1 cellular context compared by ENCODE assay signal in the genomic region with DNA sequence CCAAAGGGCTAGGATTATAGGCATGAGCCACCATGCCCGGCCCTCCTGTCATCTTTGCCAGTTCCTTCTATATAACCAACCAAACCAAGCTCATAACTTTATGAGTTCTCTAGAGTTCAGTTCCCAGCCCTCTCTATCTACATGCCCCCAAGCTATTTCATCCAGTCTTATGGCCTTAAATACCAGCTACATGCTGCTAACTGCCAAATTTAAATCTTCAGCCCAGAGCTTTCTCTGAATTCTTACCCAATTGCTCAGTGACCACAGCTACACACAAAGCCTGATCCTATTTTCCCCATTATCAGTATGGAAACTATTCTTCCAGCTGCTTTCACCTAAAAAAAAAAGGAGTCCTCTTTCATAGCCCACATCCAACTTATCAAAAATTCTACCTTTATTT.
TF ChIP-seq lines count a peak whose summit lies in the region.

No MANE protein-coding gene starts in this region.

TF ChIP-seq in IMR-90, 13 proteins besides CTCF, POLR2A, EP300 and RAD21:
- no peak for TF ChIP-seq NFE2L2 (IDR thresholded peaks at IDR 0.05; ENCODE audit: low read depth, low read length)
- no peak for TF ChIP-seq MAZ (IDR thresholded peaks at IDR 0.05; ENCODE audit: borderline replicate concordance, low read depth, low read length)
- TF ChIP-seq SMC3 (IDR thresholded peaks at IDR 0.05; ENCODE audit: low read depth, low read length) = no peak
- TF ChIP-seq RFX5 (IDR thresholded peaks at IDR 0.05; ENCODE audit: low read depth, low read length) = no peak
- no peak for TF ChIP-seq CHD1 (IDR thresholded peaks at IDR 0.05; ENCODE audit: low read depth, low read length)
- TF ChIP-seq, protein P1, sequence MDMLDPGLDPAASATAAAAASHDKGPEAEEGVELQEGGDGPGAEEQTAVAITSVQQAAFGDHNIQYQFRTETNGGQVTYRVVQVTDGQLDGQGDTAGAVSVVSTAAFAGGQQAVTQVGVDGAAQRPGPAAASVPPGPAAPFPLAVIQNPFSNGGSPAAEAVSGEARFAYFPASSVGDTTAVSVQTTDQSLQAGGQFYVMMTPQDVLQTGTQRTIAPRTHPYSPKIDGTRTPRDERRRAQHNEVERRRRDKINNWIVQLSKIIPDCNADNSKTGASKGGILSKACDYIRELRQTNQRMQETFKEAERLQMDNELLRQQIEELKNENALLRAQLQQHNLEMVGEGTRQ (IDR thresholded peaks at IDR 0.05; ENCODE audit: low read depth, low read length) = no peak
- TF ChIP-seq, protein P2, sequence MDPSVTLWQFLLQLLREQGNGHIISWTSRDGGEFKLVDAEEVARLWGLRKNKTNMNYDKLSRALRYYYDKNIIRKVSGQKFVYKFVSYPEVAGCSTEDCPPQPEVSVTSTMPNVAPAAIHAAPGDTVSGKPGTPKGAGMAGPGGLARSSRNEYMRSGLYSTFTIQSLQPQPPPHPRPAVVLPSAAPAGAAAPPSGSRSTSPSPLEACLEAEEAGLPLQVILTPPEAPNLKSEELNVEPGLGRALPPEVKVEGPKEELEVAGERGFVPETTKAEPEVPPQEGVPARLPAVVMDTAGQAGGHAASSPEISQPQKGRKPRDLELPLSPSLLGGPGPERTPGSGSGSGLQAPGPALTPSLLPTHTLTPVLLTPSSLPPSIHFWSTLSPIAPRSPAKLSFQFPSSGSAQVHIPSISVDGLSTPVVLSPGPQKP (IDR thresholded peaks at IDR 0.05; ENCODE audit: borderline replicate concordance, low read depth, low read length) = no peak
- TF ChIP-seq BHLHE40 (IDR thresholded peaks at IDR 0.05; ENCODE audit: low read depth, low read length) = no peak
- no peak for TF ChIP-seq MAFK (IDR thresholded peaks at IDR 0.05; ENCODE audit: low read depth, low read length)
- no peak for TF ChIP-seq MXI1 (IDR thresholded peaks at IDR 0.05; ENCODE audit: borderline replicate concordance, low read depth, low read length)
- no peak for TF ChIP-seq CEBPB (IDR thresholded peaks at IDR 0.05; ENCODE audit: low read depth, low read length)
- no peak for TF ChIP-seq FOS (IDR thresholded peaks at IDR 0.05; ENCODE audit: low read depth, low read length)
- TF ChIP-seq RCOR1 (IDR thresholded peaks at IDR 0.05; ENCODE audit: insufficient replicate concordance, low read length) = no peak
TF ChIP-seq in IMR-90: peak in this region for 0.
